Comparison of ENCODE assay signal across 9 cellular contexts in genomic region chr21:14403681-14404318, GRCh38. TPM values are rescaled to one million over a fixed set of nuclear protein-coding genes. Genes with fewer than 3 reads are reported as not detected.
DNase-seq lines count a peak whose midpoint lies in the region; ATAC-seq and TF ChIP-seq lines count a peak whose summit lies in the region.
"Had no signal": no experiment of that assay in that cellular context is flagged by ENCODE, and none has a peak within 500 bp of the region (broad histone marks: within the 10 kb centered on the region; RNA-seq: fewer than 3 reads in every experiment).

No MANE protein-coding gene starts in this region.

- ATAC-seq in GM21423 (IDR thresholded peaks at IDR 0.05; ENCODE audit: unreplicated experiment) = no peak

- H3K4me3 ChIP-seq in epithelial cell of esophagus (ENCODE audit: low read length) = no peak overlapping the region
- H3K4me3 ChIP-seq: BLaER1 treated with 17β-estradiol and CSF1 and Interleukin-3, amounts not matched to agents 10 nM and 100 nM had no signal

- TF ChIP-seq CTCF in HFFc6 (IDR thresholded peaks at IDR 0.05) (peak; percentile 83), epithelial cell of esophagus (IDR thresholded peaks at IDR 0.05; ENCODE audit: insufficient read depth, low read depth, low read length, missing control alignments) (peak; percentile 53), osteocyte (IDR thresholded peaks at IDR 0.05) (peak; percentile 72)

- no peaks in the 10 kb centered on the region for H3K9me3 Mint-ChIP-seq in HFFc6
- H3K9me3 Mint-ChIP-seq in osteocyte (ENCODE audit: unreplicated experiment) = no peaks in the 10 kb centered on the region

- H3K27me3 Mint-ChIP-seq in HFFc6 (ENCODE audit: insufficient read depth) (no peaks in the 10 kb centered on the region), osteocyte (ENCODE audit: unreplicated experiment) (peaks cover 20% of the 10 kb centered on the region)

- no peaks in the 10 kb centered on the region for H3K36me3 Mint-ChIP-seq in HFFc6 (ENCODE audit: low read depth)
- H3K36me3 Mint-ChIP-seq in osteocyte (ENCODE audit: unreplicated experiment) = no peaks in the 10 kb centered on the region

- peak; percentile 12 for DNase-seq in NCI-H2107 treated with DMSO at 0.1 percent for 48 hours (lab: John Stamatoyannopoulos, UW; ENCODE audit: unreplicated experiment)
- DNase-seq in NCI-H2107 (lab: John Stamatoyannopoulos, UW) = no peak
- peak; percentile 19 for DNase-seq in HFFc6
- DNase-seq in OCI-M1 (lab: John Stamatoyannopoulos, UW) = peak; percentile 76
- DNase-seq in epithelial cell of esophagus (ENCODE audit: low read depth) = peak; percentile 36
- no peak for DNase-seq in osteocyte (ENCODE audit: extremely low spot score, unreplicated experiment)
- no peak for DNase-seq in middle frontal gyrus (ENCODE audit: extremely low spot score, low spot score)

- H3K4me1 Mint-ChIP-seq in HFFc6 (ENCODE audit: low read depth) = no peaks in the 10 kb centered on the region
- H3K4me1 Mint-ChIP-seq in osteocyte (ENCODE audit: unreplicated experiment) = no peaks in the 10 kb centered on the region

- H3K27ac Mint-ChIP-seq in HFFc6 (no peak overlapping the region), osteocyte (ENCODE audit: unreplicated experiment) (no peak overlapping the region)

- H3K4me3 Mint-ChIP-seq in HFFc6 (no peak overlapping the region), osteocyte (ENCODE audit: unreplicated experiment) (no peak overlapping the region)

RNA-seq across cellular contexts. Expression of gene HSPA13, which starts 20.9 kb away (rescaled TPM):
- total RNA-seq in HFFc6 (2021; fragmentation: NEBNext Ultra II Directional; extraction: Animal tissue kit (Norgen Biotek cat#: 25700)) = 10 to 100 TPM; 41.7 to 53.1 (median 48.0) TPM
- 54.2 and 59.1 TPM in 2 replicates for total RNA-seq in osteocyte

Comparison
In these comparisons a context has a peak if more than half of its experiments do, and no peak if none do; other contexts are left out.
1. DNase-seq: peak in NCI-H2107 treated with DMSO at 0.1 percent for 48 hours (single experiment), HFFc6 (single experiment), OCI-M1 (single experiment) and epithelial cell of esophagus (single experiment); none in NCI-H2107 (single experiment), osteocyte (single experiment) and middle frontal gyrus (single experiment).
2. Peak in every context shown above with its lines, with median percentiles within 50 percentile points of each other: CTCF ChIP-seq.